14 cellular contexts compared by ENCODE assay signal in the genomic region with DNA sequence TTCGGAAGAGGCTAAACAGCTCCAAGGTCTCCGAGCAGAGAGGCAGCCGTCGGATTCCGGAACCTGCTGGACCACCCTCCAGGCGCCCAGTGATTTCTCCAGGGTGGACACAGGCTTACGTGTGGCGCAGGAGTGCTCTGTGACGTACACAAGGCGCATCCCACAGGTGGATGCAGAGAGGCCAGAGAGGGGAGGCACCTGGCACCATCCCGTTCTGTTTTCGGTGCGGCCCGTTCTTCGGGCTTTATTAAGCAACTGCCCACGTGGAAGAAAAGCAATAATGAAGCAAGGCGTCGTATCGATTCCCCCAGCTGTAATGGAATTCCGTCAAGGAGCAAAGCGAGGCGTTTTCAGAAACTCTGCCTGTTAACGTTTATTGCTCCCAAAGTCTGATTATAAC.
DNase-seq lines count a peak whose midpoint lies in the region; ATAC-seq and TF ChIP-seq lines count a peak whose summit lies in the region.
"Had no signal": no experiment of that assay in that cellular context is flagged by ENCODE, and none has a peak within 500 bp of the region (broad histone marks: within the 10 kb centered on the region; RNA-seq: fewer than 3 reads in every experiment).

No MANE protein-coding gene starts in this region.

- no peaks in the 10 kb centered on the region for H3K36me3 ChIP-seq in BLaER1
- no peaks in the 10 kb centered on the region for H3K36me3 ChIP-seq in WERI-Rb-1
- H3K36me3 ChIP-seq in upper lobe of right lung = no peaks in the 10 kb centered on the region
- H3K36me3 ChIP-seq in CD8-positive, alpha-beta T cell (ENCODE audit: insufficient read depth, low read length) = no peaks in the 10 kb centered on the region

- H3K27me3 Mint-ChIP-seq in CD8-positive, alpha-beta T cell (ENCODE audit: low read depth) = no peaks in the 10 kb centered on the region
- H3K27me3 Mint-ChIP-seq: B cell; CD4-positive, alpha-beta T cell had no signal

- POLR2A ChIA-PET in CD8-positive, alpha-beta T cell (lab: Charles Lee) = no interaction called here

- ATAC-seq in upper lobe of right lung = no peak
- ATAC-seq in CD8-positive, alpha-beta T cell = no peak

- H3K4me1 ChIP-seq in BLaER1 = peaks cover 44% of the 10 kb centered on the region
- no peaks in the 10 kb centered on the region for H3K4me1 ChIP-seq in upper lobe of right lung
- no peaks in the 10 kb centered on the region for H3K4me1 ChIP-seq in CD8-positive, alpha-beta T cell (ENCODE audit: insufficient read depth, low read length)

- CTCF ChIA-PET in CD8-positive, alpha-beta T cell (lab: Charles Lee) = no interaction called here

- H3K4me3 ChIP-seq in BLaER1 (no peak overlapping the region), WERI-Rb-1 (ENCODE audit: low read depth, low read length) (no peak overlapping the region), upper lobe of right lung (no peak overlapping the region)
- H3K4me3 ChIP-seq in CD8-positive, alpha-beta T cell (ENCODE audit: low read depth, low read length) = no peak overlapping the region

- no peaks in the 10 kb centered on the region for H3K9me3 Mint-ChIP-seq in CD8-positive, alpha-beta T cell
- H3K9me3 Mint-ChIP-seq: CD4-positive, alpha-beta T cell had no signal

- no peak for TF ChIP-seq CTCF in WERI-Rb-1 (IDR thresholded peaks at IDR 0.05; ENCODE audit: low read depth, low read length)
- no peak for TF ChIP-seq CTCF in upper lobe of right lung (IDR thresholded peaks at IDR 0.05)
- TF ChIP-seq CTCF in CD8-positive, alpha-beta T cell (IDR thresholded peaks at IDR 0.05) = no peak

- intact Hi-C loops in upper lobe of right lung (cut with DNase I) = no loop called here
- intact Hi-C loops in CD8-positive, alpha-beta T cell (cut with DNase I, micrococcal nuclease) = no loop called here

- H3K4me2 ChIP-seq in BLaER1 = peak overlapping the region; percentile 71

- no peak overlapping the region for H3K27ac ChIP-seq in BLaER1
- no peak overlapping the region for H3K27ac ChIP-seq in WERI-Rb-1
- no peak overlapping the region for H3K27ac ChIP-seq in upper lobe of right lung
- no peak overlapping the region for H3K27ac ChIP-seq in CD8-positive, alpha-beta T cell (ENCODE audit: low read depth, low read length)
- H3K27ac ChIP-seq: C4-2B had no signal

- no peak overlapping the region for H3K27ac Mint-ChIP-seq in CD8-positive, alpha-beta T cell
- H3K27ac Mint-ChIP-seq: B cell; CD4-positive, alpha-beta T cell; H9 had no signal

- no peaks in the 10 kb centered on the region for H3K27me3 ChIP-seq in BLaER1
- H3K27me3 ChIP-seq in WERI-Rb-1 (ENCODE audit: insufficient read depth, low read depth, severe bottlenecking) = no peaks in the 10 kb centered on the region
- H3K27me3 ChIP-seq in upper lobe of right lung = no peaks in the 10 kb centered on the region
- H3K27me3 ChIP-seq in CD8-positive, alpha-beta T cell (ENCODE audit: insufficient read depth, low read length) = no peaks in the 10 kb centered on the region

- H3K36me3 Mint-ChIP-seq in CD8-positive, alpha-beta T cell = no peaks in the 10 kb centered on the region

- no peak overlapping the region for H3K4me3 Mint-ChIP-seq in CD8-positive, alpha-beta T cell
- H3K4me3 Mint-ChIP-seq: B cell; CD4-positive, alpha-beta T cell; H9 had no signal

- H3K4me1 Mint-ChIP-seq in CD8-positive, alpha-beta T cell (ENCODE audit: low read depth) = no peaks in the 10 kb centered on the region
- H3K4me1 Mint-ChIP-seq: B cell had no signal

- H4K20me1 ChIP-seq in BLaER1 = no peaks in the 10 kb centered on the region

- H3K9me3 ChIP-seq in BLaER1 (peaks cover 4% of the 10 kb centered on the region; the same call in 1 of the 2 replicates), WERI-Rb-1 (ENCODE audit: severe bottlenecking) (peaks cover 1% of the 10 kb centered on the region), upper lobe of right lung (no peaks in the 10 kb centered on the region)
- no peaks in the 10 kb centered on the region for H3K9me3 ChIP-seq in CD8-positive, alpha-beta T cell (ENCODE audit: low read length)

- DNase-seq in WERI-Rb-1 (peak; percentile 3), mesenteric fat pad (ENCODE audit: low spot score) (peak; percentile 39), upper lobe of right lung (peak; percentile 37), COR-L47 (lab: John Stamatoyannopoulos, UW) (no peak)
- DNase-seq in CD8-positive, alpha-beta T cell = no peak
- DNase-seq: Calu3; CD4-positive, alpha-beta T cell; DMS79 treated with DMSO at 0.1 percent for 48 hours; GF-D8; H9; IMR-90 had no signal

- H3K9ac ChIP-seq in BLaER1 = no peak overlapping the region

Comparison
In these comparisons a context has a peak if more than half of its experiments do, and no peak if none do; other contexts are left out.
1. DNase-seq: peak in WERI-Rb-1 (single experiment), mesenteric fat pad (single experiment) and upper lobe of right lung (single experiment); none in CD8-positive, alpha-beta T cell (0 of 7) and COR-L47 (single experiment).